17 cellular contexts compared by ENCODE assay signal in the genomic region with DNA sequence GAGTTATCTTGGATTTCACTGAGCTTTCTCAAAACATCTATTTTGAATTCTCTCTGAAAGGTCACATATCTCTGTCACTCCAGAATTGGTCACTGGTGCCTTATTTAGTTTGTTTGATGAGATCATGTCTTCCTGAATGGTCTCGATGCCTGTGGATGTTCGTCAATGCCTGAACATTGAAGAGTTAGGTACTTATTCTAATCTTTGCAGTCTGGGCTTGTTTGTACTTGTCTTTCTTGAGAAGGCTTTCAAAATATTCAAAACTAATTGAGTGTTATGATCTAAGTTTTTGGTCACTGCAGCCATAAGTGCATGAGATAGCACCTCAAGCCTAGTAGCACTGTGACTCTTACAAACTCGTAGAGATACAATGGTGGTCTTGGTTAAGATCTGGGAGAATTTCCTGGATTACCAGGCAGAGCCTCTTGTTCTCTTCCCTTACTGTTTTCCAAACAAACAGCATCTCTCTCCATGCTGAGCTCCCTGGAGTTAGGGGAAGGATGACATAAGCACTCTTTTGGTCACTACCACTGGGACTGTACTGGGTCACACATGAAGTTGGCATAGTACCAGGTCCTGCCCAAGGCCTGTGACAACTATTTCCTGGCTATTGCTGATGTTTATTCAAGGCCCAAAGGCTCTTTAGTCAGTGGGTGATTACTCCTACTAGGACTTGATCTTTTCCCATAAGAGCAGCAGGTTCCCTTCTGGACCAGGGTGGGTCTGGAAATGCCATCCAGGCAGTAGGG. TPM values are rescaled to one million over a fixed set of nuclear protein-coding genes. Genes with fewer than 3 reads are reported as not detected.
DNase-seq lines count a peak whose midpoint lies in the region; ATAC-seq and TF ChIP-seq lines count a peak whose summit lies in the region.
"Had no signal": no experiment of that assay in that cellular context is flagged by ENCODE, and none has a peak within 500 bp of the region (broad histone marks: within the 10 kb centered on the region; RNA-seq: fewer than 3 reads in every experiment).

No MANE protein-coding gene starts in this region.

- no peak overlapping the region for H3K27ac ChIP-seq in thyroid gland
- H3K27ac ChIP-seq: BLaER1 had no signal

- WGBS in thyroid gland, 2 donors = 68 to 69% methylated on average over 3 of the region's 3 CpGs

- H3K9ac ChIP-seq in adipocyte (ENCODE audit: low read length) = no peak overlapping the region
- H3K9ac ChIP-seq: BLaER1 had no signal

- H3K27me3 ChIP-seq in adipocyte (replicated peaks; ENCODE audit: control insufficient read depth, insufficient read depth, low read length) = no peaks in the 10 kb centered on the region
- H3K27me3 ChIP-seq in thyroid gland = no peaks in the 10 kb centered on the region
- H3K27me3 ChIP-seq: BLaER1 had no signal

- H3K36me3 ChIP-seq in adipocyte (ENCODE audit: control insufficient read depth, insufficient read depth, low read length, severe bottlenecking) = peaks cover 28% of the 10 kb centered on the region
- no peaks in the 10 kb centered on the region for H3K36me3 ChIP-seq in thyroid gland
- H3K36me3 ChIP-seq: BLaER1 had no signal

- peaks cover 18% of the 10 kb centered on the region for H3K9me3 ChIP-seq in adipocyte (ENCODE audit: control insufficient read depth, low read length)
- H3K9me3 ChIP-seq in thyroid gland = no peaks in the 10 kb centered on the region

- H3K4me1 ChIP-seq in adipocyte (ENCODE audit: control insufficient read depth, insufficient read depth, low read length) (no peaks in the 10 kb centered on the region), thyroid gland (peaks cover 5 to 8% of the 10 kb centered on the region in 2 donors)

- ATAC-seq in left ventricle myocardium superior (peak; percentile 74), left lobe of liver (no peak)
- ATAC-seq: activated CD8-positive, alpha-beta T cell treated with anti-CD3 and anti-CD28 coated beads, Interleukin-2, amount 10 ng/mL, durations not matched to agents 7 days and 5 days; activated T-cell treated with anti-CD3 and anti-CD28 coated beads, Interleukin-2, amount 50 U/mL, for 72 hours; effector memory CD8-positive, alpha-beta T cell; HCT116 had no signal

- no peak for TF ChIP-seq CTCF in thyroid gland (IDR thresholded peaks at IDR 0.05)

- no peak for TF ChIP-seq POLR2A in thyroid gland (IDR thresholded peaks at IDR 0.05)

- H3K4me3 ChIP-seq in adipocyte (ENCODE audit: low read length) = no peak overlapping the region
- H3K4me3 ChIP-seq in thyroid gland (replicated peaks in 1 of 3) = no peak overlapping the region
- H3K4me3 ChIP-seq: BLaER1 had no signal

- intact Hi-C loops in left ventricle myocardium superior (cut with micrococcal nuclease) = no loop called here
- intact Hi-C loops in thyroid gland (cut with DNase I) = no loop called here

- DNase-seq in NCI-H2029 (lab: John Stamatoyannopoulos, UW) = peak; percentile 15
- DNase-seq in NCI-H2029 treated with DMSO at 0.1 percent for 48 hours (lab: John Stamatoyannopoulos, UW) = no peak
- DNase-seq in adipocyte (ENCODE audit: low read depth) = peak; percentile 3
- DNase-seq in left ventricle myocardium superior = no peak
- DNase-seq in thyroid gland = peak; percentile 52 to 64
- no peak for DNase-seq in activated CD4-positive, alpha-beta T cell treated with anti-CD3 and anti-CD28 coated beads, Interleukin-2, amount 50 U/mL, for 1 hour
- DNase-seq in left lobe of liver (ENCODE audit: low spot score) = no peak
- DNase-seq in cortex of kidney (lab: John Stamatoyannopoulos, UW) = no peak
- DNase-seq: 8988T; activated CD8-positive, alpha-beta T cell treated with anti-CD3 and anti-CD28 coated beads, Interleukin-2, amount 10 ng/mL, durations not matched to agents 7 days and 5 days; activated T-cell treated with anti-CD3 and anti-CD28 coated beads, Interleukin-2, amount 50 U/mL, for 72 hours; DMS153; effector memory CD8-positive, alpha-beta T cell; NCI-H146; NK-92 treated with Interleukin-12 subunit alpha and Interleukin-12 subunit beta, amount 100 ng/mL, for 24 hours had no signal

RNA-seq across cellular contexts. Expression of gene SLC22A15, which starts 25.6 kb away (rescaled TPM):
- total RNA-seq in left ventricle myocardium superior = 11.5 TPM
- 1 to 10 TPM; 5.0 to 7.7 (median 5.4) TPM for total RNA-seq in thyroid gland
- 0.23 TPM for total RNA-seq in left lobe of liver

Comparison
In these comparisons a context has a peak if more than half of its experiments do, and no peak if none do; other contexts are left out.
1. DNase-seq: peak in NCI-H2029 (single experiment), adipocyte (single experiment) and thyroid gland (2 of 2); none in NCI-H2029 treated with DMSO at 0.1 percent for 48 hours (single experiment), left ventricle myocardium superior (single experiment), activated CD4-positive, alpha-beta T cell treated with anti-CD3 and anti-CD28 coated beads, Interleukin-2, amount 50 U/mL, for 1 hour (single experiment), left lobe of liver (single experiment) and cortex of kidney (single experiment).